15 cellular contexts compared by ENCODE assay signal in genomic region chr9:110196084-110196499, GRCh38. TPM values are rescaled to one million over a fixed set of nuclear protein-coding genes. Genes with fewer than 3 reads are reported as not detected.
"Had no signal": no experiment of that assay in that cellular context is flagged by ENCODE, and none has a peak within 500 bp of the region (broad histone marks: within the 10 kb centered on the region; RNA-seq: fewer than 3 reads in every experiment).

No MANE protein-coding gene starts in this region.

RNA-seq across cellular contexts. Expression of gene C9orf152, which starts 11.9 kb away (rescaled TPM):
- total RNA-seq: activated B cell treated with CpG ODN at 0.5 μM for 24 hours; activated CD4-positive, alpha-beta memory T cell treated with anti-CD3 and anti-CD28 coated beads for 36 hours; activated CD4-positive, alpha-beta T cell treated with anti-CD3 and anti-CD28 coated beads, Interleukin-2, amount 10 ng/mL, durations not matched to agents 24 days and 14 days; activated CD8-positive, alpha-beta memory T cell treated with anti-CD3 and anti-CD28 coated beads for 36 hours; activated CD8-positive, alpha-beta T cell treated with anti-CD3 and anti-CD28 coated beads for 36 hours; activated naive CD4-positive, alpha-beta T cell treated with anti-CD3 and anti-CD28 coated beads for 36 hours; activated naive CD4-positive, alpha-beta T cell treated with anti-CD3 and anti-CD28 coated beads, Interleukin-2, amount 50 U/mL, for 72 hours; activated naive CD8-positive, alpha-beta T cell treated with anti-CD3 and anti-CD28 coated beads for 36 hours; activated T-cell treated with anti-CD3 and anti-CD28 coated beads, Interleukin-2, amount 50 U/mL, for 72 hours; activated T-helper 1 cell treated with anti-CD3 and anti-CD28 coated beads, Interleukin-12 subunit alpha, Interleukin-12 subunit beta, Interleukin-2, Interleukin-4 antibody, amounts not matched to agents 30 ng/mL and 10 ng/mL and 1 ng/mL, durations not matched to agents 14 hours and 24 hours and 36 hours; activated T-helper 17 cell treated with anti-CD3 and anti-CD28 coated beads, Interleukin-2, amount 50 U/mL, for 72 hours; adrenal gland; aorta; cardiac septum; cerebellum had no signal
